In the genomic region with DNA sequence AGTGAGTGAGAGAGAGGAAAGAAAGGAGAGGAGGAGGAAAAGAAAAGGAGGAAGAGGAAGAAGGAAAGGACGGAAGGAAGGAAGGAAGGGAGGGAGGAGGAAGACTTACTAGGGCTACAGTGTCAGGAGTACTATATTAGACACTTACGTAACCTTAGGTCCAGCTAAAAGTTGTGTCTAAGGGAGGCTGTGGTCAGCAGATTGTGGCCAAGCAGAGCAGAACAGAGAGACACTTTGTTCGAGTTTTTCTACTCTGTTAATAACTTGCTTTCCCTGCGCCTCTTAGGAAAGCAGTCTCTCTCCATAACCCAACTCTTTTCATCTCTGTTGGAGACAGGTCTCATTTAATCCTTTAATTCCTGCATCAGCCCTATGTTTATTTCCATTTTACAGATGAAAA, we compare ENCODE assay signal across 21 cellular contexts.
"Had no signal": no experiment of that assay in that cellular context is flagged by ENCODE, and none has a peak within 500 bp of the region (broad histone marks: within the 10 kb centered on the region; RNA-seq: fewer than 3 reads in every experiment).

No MANE protein-coding gene starts in this region.

- ATAC-seq: esophagus mucosa; gastrocnemius medialis; heart right ventricle; left ventricle myocardium superior; natural killer cell treated with Interleukin-12 subunit alpha and Interleukin-12 subunit beta and Interleukin-15 and Interleukin-18, amount 100 ng/mL, for 72 hours; right lobe of liver; stimulated activated memory B cell treated with anti-CD40 and anti-IgM and Interleukin-4, amounts not matched to agents 10 μg/mL and 1 μg/mL and 100 μg/mL, for 72 hours had no signal

- DNase-seq: effector memory CD4-positive, alpha-beta T cell; gastrocnemius medialis; heart right ventricle; immature natural killer cell; left ventricle myocardium superior; mesenchymal stem cell; midbrain; occipital lobe; pancreas; right lobe of liver; spleen; stimulated activated CD4-positive, alpha-beta T cell treated with anti-CD3 and anti-CD28 coated beads, Interleukin-15, amount 100 ng/mL, for 24 hours; stimulated activated CD4-positive, alpha-beta T cell treated with anti-CD3 and anti-CD28 coated beads, Interleukin-1b, Interleukin-23, amount 100 ng/mL, for 48 hours; stimulated activated CD4-positive, alpha-beta T cell treated with anti-CD3 and anti-CD28 coated beads, Interleukin-4, amount 100 ng/mL, for 24 hours; tibial artery; upper lobe of left lung; uterus had no signal

- H3K9me3 Mint-ChIP-seq: stimulated activated memory B cell treated with anti-CD40 and anti-IgM and Interleukin-4, amounts not matched to agents 10 μg/mL and 1 μg/mL and 100 μg/mL, for 72 hours; stimulated activated naive CD8-positive, alpha-beta T cell treated with anti-CD3 and anti-CD28 coated beads, Interleukin-15, Interleukin-2, amounts not matched to agents 100 ng/mL and 50 ng/mL, for 24 hours had no signal

- H3K36me3 Mint-ChIP-seq: immature natural killer cell; natural killer cell treated with Interleukin-12 subunit alpha and Interleukin-12 subunit beta and Interleukin-15 and Interleukin-18, amount 100 ng/mL, for 72 hours; stimulated activated memory B cell treated with anti-CD40 and anti-IgM and Interleukin-4, amounts not matched to agents 10 μg/mL and 1 μg/mL and 100 μg/mL, for 72 hours had no signal

- H3K27me3 Mint-ChIP-seq: natural killer cell treated with Interleukin-12 subunit alpha and Interleukin-12 subunit beta and Interleukin-15 and Interleukin-18, amount 100 ng/mL, for 72 hours; stimulated activated memory B cell treated with anti-CD40 and anti-IgM and Interleukin-4, amounts not matched to agents 10 μg/mL and 1 μg/mL and 100 μg/mL, for 72 hours; stimulated activated naive CD8-positive, alpha-beta T cell treated with anti-CD3 and anti-CD28 coated beads, Interleukin-15, Interleukin-2, amounts not matched to agents 100 ng/mL and 50 ng/mL, for 24 hours had no signal

- H3K27ac Mint-ChIP-seq: immature natural killer cell; natural killer cell treated with Interleukin-12 subunit alpha and Interleukin-12 subunit beta and Interleukin-15 and Interleukin-18, amount 100 ng/mL, for 72 hours; stimulated activated memory B cell treated with anti-CD40 and anti-IgM and Interleukin-4, amounts not matched to agents 10 μg/mL and 1 μg/mL and 100 μg/mL, for 72 hours; stimulated activated naive CD8-positive, alpha-beta T cell treated with anti-CD3 and anti-CD28 coated beads, Interleukin-15, Interleukin-2, amounts not matched to agents 100 ng/mL and 50 ng/mL, for 24 hours had no signal

- H3K4me3 Mint-ChIP-seq: immature natural killer cell; natural killer cell treated with Interleukin-12 subunit alpha and Interleukin-12 subunit beta and Interleukin-15 and Interleukin-18, amount 100 ng/mL, for 72 hours; stimulated activated memory B cell treated with anti-CD40 and anti-IgM and Interleukin-4, amounts not matched to agents 10 μg/mL and 1 μg/mL and 100 μg/mL, for 72 hours; stimulated activated naive CD8-positive, alpha-beta T cell treated with anti-CD3 and anti-CD28 coated beads, Interleukin-15, Interleukin-2, amounts not matched to agents 100 ng/mL and 50 ng/mL, for 24 hours had no signal

- H3K4me1 Mint-ChIP-seq: immature natural killer cell; stimulated activated memory B cell treated with anti-CD40 and anti-IgM and Interleukin-4, amounts not matched to agents 10 μg/mL and 1 μg/mL and 100 μg/mL, for 72 hours had no signal
